ENCODE assay signal across 8 cellular contexts in genomic region chr6:16704706-16705402, GRCh38. TPM values are rescaled to one million over a fixed set of nuclear protein-coding genes. Genes with fewer than 3 reads are reported as not detected.
A peak's percentile ranks its signal among the peaks of the same experiment; 100 is the strongest.
DNase-seq lines count a peak whose midpoint lies in the region; ATAC-seq and TF ChIP-seq lines count a peak whose summit lies in the region.

No MANE protein-coding gene starts in this region.

- H3K4me3 ChIP-seq in WI38 (ENCODE audit: low read depth, low read length), result peak overlapping the region; percentile 49

- TF ChIP-seq CTCF in WI38 (IDR thresholded peaks at IDR 0.05; ENCODE audit: low read depth, low read length), result no peak

- peak; percentile 65 for DNase-seq in stimulated activated CD4-positive, alpha-beta T cell treated with anti-CD3 and anti-CD28 coated beads, Interleukin-4, amount 100 ng/mL, for 1 hour
- DNase-seq in NCI-H2196 (lab: John Stamatoyannopoulos, UW; ENCODE audit: unreplicated experiment) (no peak), NCI-H1048 (lab: John Stamatoyannopoulos, UW) (no peak), NCI-H1694 (lab: John Stamatoyannopoulos, UW) (no peak)

- peak; percentile 39 for ATAC-seq in GM19043 (IDR thresholded peaks at IDR 0.05; ENCODE audit: low read depth, unreplicated experiment)
- ATAC-seq in esophagus mucosa, result peak; percentile 62
- ATAC-seq in GM21786 (IDR thresholded peaks at IDR 0.05; ENCODE audit: unreplicated experiment), result no peak

RNA-seq across cellular contexts. Expression of gene ATXN1, which starts 56.4 kb away (rescaled TPM):
- total RNA-seq in esophagus mucosa, result 29.3 TPM
